ENCODE assay signal across 19 cellular contexts in the genomic region with DNA sequence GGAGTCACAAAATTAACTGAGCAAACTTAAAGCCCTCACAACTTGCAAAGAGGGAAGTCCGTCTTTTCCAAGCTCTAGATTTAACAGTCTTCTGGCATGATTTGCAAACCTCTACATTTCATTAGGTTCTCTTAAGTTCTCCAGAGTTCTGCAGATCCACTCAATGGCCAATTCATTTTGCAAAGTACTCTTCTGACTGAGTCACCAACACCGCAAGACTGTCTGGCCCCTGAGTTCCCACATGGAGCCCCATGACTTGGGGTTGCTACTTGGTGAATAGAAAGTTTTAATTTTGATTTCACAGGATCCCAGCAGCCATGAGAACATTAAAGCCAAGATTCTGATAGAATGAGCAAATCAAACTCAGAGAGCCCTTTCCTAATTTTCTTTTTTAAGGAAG.
"Had no signal": no experiment of that assay in that cellular context is flagged by ENCODE, and none has a peak within 500 bp of the region (broad histone marks: within the 10 kb centered on the region; RNA-seq: fewer than 3 reads in every experiment).

No MANE protein-coding gene starts in this region.

- DNase-seq: activated CD4-positive, alpha-beta T cell treated with anti-CD3 and anti-CD28 coated beads, Interleukin-2, amount 10 ng/mL, durations not matched to agents 24 days and 14 days; activated CD8-positive, alpha-beta T cell treated with anti-CD3 and anti-CD28 coated beads for 36 hours; activated naive CD4-positive, alpha-beta T cell treated with Interleukin-2 at 50 U/mL for 16 hours; activated T-cell treated with anti-CD3 and anti-CD28 coated beads, Interleukin-2, amount 50 U/mL, for 1 hour; aorta; brain microvascular endothelial cell; erythroblast; midbrain; sigmoid colon; stimulated activated CD4-positive, alpha-beta T cell treated with anti-CD3 and anti-CD28 coated beads, Interleukin-12 subunit alpha, Interleukin-12 subunit beta, amount 100 ng/mL, for 4 hours; stimulated activated CD4-positive, alpha-beta T cell treated with anti-CD3 and anti-CD28 coated beads, Interleukin-1b, Interleukin-23, amount 100 ng/mL, for 48 hours; stimulated activated naive CD4-positive, alpha-beta T cell treated with Interleukin-2 at 50 U/mL for 16 hours; substantia nigra; T-cell; T-helper 9 cell; transverse colon had no signal

- H3K27ac ChIP-seq: brain microvascular endothelial cell, coronary artery, parathyroid adenoma, sigmoid colon, transverse colon had no signal

- H3K27me3 ChIP-seq: brain microvascular endothelial cell, hepatocyte, sigmoid colon, transverse colon had no signal

- H3K79me2 ChIP-seq: parathyroid adenoma had no signal

- H3K4me3 ChIP-seq: coronary artery, hepatocyte, sigmoid colon, transverse colon had no signal

- H3K36me3 ChIP-seq: brain microvascular endothelial cell, sigmoid colon, transverse colon had no signal

- H2AFZ ChIP-seq: hepatocyte, parathyroid adenoma had no signal

- H3K9ac ChIP-seq: parathyroid adenoma had no signal

- H3K9me3 ChIP-seq: sigmoid colon, transverse colon had no signal

- ATAC-seq: activated CD8-positive, alpha-beta T cell treated with anti-CD3 and anti-CD28 coated beads for 36 hours; T-cell had no signal
